ENCODE assay signal across 8 cellular contexts in the genomic region with DNA sequence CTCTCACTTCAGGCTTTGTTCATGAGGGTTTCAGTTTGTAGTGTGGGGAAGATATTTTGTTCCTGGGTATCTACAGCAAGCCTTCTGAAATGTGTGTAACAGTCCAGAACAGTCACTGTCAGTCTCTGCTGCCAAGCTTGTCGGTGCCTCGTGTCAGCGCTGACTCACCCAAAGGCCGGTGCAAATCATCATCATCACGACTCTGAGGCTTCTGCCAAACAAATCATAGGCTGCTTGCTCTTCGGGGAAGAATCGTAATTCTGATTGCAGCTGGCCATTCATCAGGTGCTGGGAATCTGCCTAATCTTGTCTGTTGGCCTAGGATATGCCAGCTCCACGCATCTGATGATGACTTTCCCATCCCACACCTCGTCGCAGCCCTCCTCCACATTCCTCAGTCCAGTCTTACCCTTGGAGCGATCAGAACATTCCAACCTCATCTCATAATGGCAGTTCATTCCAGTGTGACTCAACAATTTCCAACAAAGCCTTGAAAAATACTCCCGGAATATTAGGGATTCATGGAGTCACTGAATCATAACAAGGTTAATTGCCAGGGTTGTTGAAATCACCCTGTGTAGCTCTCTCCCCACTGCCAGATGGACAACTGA. TPM values are rescaled to one million over a fixed set of nuclear protein-coding genes. Genes with fewer than 3 reads are reported as not detected.
A peak's percentile ranks its signal among the peaks of the same experiment; 100 is the strongest.
DNase-seq lines count a peak whose midpoint lies in the region; TF ChIP-seq lines count a peak whose summit lies in the region.

No MANE protein-coding gene starts in this region.

- H3K27ac ChIP-seq in epithelial cell of prostate (peak overlapping the region; percentile 98), spleen (no peak overlapping the region)

- no peak overlapping the region for H3K4me3 ChIP-seq in spleen

- intact Hi-C loops in spleen (cut with DNase I; ENCODE audit: low total_unique reads): no loop called here

- no peak for TF ChIP-seq POLR2A in spleen (IDR thresholded peaks at IDR 0.05)

- CTCF ChIA-PET in GM10248 (lab: Yijun Ruan, JAX): interaction anchor here (1.4 to 2.1 kb wide), 4 partner anchors 10 to 27 kb away, joined by 3 to 9 read pairs (median 6); no protein-coding TSS in a partner anchor

- H3K27me3 ChIP-seq in spleen (replicated peaks in 1 of 7): no peaks in the 10 kb centered on the region

- POLR2A ChIA-PET in GM10248 (lab: Yijun Ruan, JAX): no interaction called here

- DNase-seq in COLO829 (ENCODE audit: low spot score) (peak; percentile 67), NCI-H460 (ENCODE audit: extremely low read depth, low read depth) (peak; percentile 58), epithelial cell of prostate (ENCODE audit: low read depth, low spot score) (peak; percentile 99), occipital lobe (lab: John Stamatoyannopoulos, UW) (peak; percentile 80), spleen (no peak), GM10248 (ENCODE audit: extremely low spot score) (no peak), retina (no peak), MV-4-11 (lab: John Stamatoyannopoulos, UW) (no peak)

- TF ChIP-seq CTCF in spleen (IDR thresholded peaks at IDR 0.05 in 8 of 11, conservative IDR thresholded peaks at IDR 0.05 in 3 of 11) (no peak), GM10248 (IDR thresholded peaks at IDR 0.05; ENCODE audit: control extremely low read depth, extremely low read depth, low read depth, missing control alignments) (no peak)

- H3K9me3 ChIP-seq in spleen: no peaks in the 10 kb centered on the region

- WGBS in spleen, 5 donors: 67 to 92% (median 84%) methylated on average over 12 of the region's 12 CpGs

- no peaks in the 10 kb centered on the region for H3K36me3 ChIP-seq in spleen

- no peaks in the 10 kb centered on the region for H3K4me1 ChIP-seq in spleen

RNA-seq across cellular contexts. Expression of gene ALDH8A1, which starts 40.9 kb away (rescaled TPM):
- total RNA-seq in NCI-H460 (2014; rRNA removed; shearing (Covaris generic)): 0.20 TPM in 1 of 2 replicates, not detected in the other
- 0.39 and 3.2 TPM in 2 replicates for polyA plus RNA-seq in NCI-H460 (2014; cell fraction: nucleus; rRNA removed)
- 1.4 TPM for total RNA-seq in occipital lobe
- 1 to 10 TPM in 6 of 7 donors, under 1 TPM in 1; 0.52 to 5.7 (median 1.2) TPM for total RNA-seq in spleen
- polyA plus RNA-seq in spleen: 1 to 10 TPM in 1 of 3 donors, under 1 TPM in 2; 0.64 to 1.0 (median 0.70) TPM

Comparison
In these comparisons a context has a peak if more than half of its experiments do, and no peak if none do; other contexts are left out.
1. DNase-seq: peak in COLO829 (single experiment), NCI-H460 (single experiment), epithelial cell of prostate (single experiment) and occipital lobe (single experiment); none in spleen (single experiment), GM10248 (single experiment), retina (single experiment) and MV-4-11 (single experiment).